9 cellular contexts compared by ENCODE assay signal in genomic region chr3:50300681-50301254, GRCh38. TPM values are rescaled to one million over a fixed set of nuclear protein-coding genes. Genes with fewer than 3 reads are reported as not detected.
A peak's percentile ranks its signal among the peaks of the same experiment; 100 is the strongest.
DNase-seq lines count a peak whose midpoint lies in the region; ATAC-seq and TF ChIP-seq lines count a peak whose summit lies in the region.
"Had no signal": no experiment of that assay in that cellular context is flagged by ENCODE, and none has a peak within 500 bp of the region (broad histone marks: within the 10 kb centered on the region; RNA-seq: fewer than 3 reads in every experiment).

No MANE protein-coding gene starts in this region.

- H3K27ac Mint-ChIP-seq in neural crest cell (ENCODE audit: unreplicated experiment): no peak overlapping the region

- H3K27me3 Mint-ChIP-seq in neural crest cell (ENCODE audit: low read depth): peaks cover 6% of the 10 kb centered on the region

- no peaks in the 10 kb centered on the region for H3K9me3 Mint-ChIP-seq in neural crest cell

- H3K27me3 ChIP-seq in OCI-LY3 (ENCODE audit: low read depth, low read length): no peaks in the 10 kb centered on the region

- H3K4me3 Mint-ChIP-seq in neural crest cell: peak overlapping the region; percentile 98

- no peaks in the 10 kb centered on the region for H3K36me3 Mint-ChIP-seq in neural crest cell (ENCODE audit: low read depth)

- peak overlapping the region; percentile 83 for H3K4me2 ChIP-seq in OCI-LY3 (ENCODE audit: low read length)

- H3K27ac ChIP-seq in C4-2B (peak overlapping the region; percentile 83), OCI-LY3 (ENCODE audit: low read length) (no peak overlapping the region)

- peak overlapping the region; percentile 78; the same call in 1 of the 2 replicates for H3K4me3 ChIP-seq in OCI-LY3 (ENCODE audit: low read length)

- H3K4me1 Mint-ChIP-seq in neural crest cell: peaks cover 29% of the 10 kb centered on the region

- no peaks in the 10 kb centered on the region for H3K9me3 ChIP-seq in OCI-LY3 (ENCODE audit: insufficient read depth, low read length)

- H3K36me3 ChIP-seq in OCI-LY3 (replicated peaks; ENCODE audit: low read depth, low read length): no peaks in the 10 kb centered on the region

- DNase-seq in ecto neural progenitor cell (ENCODE audit: low spot score): peak; percentile 53
- no peak for DNase-seq in neural crest cell (ENCODE audit: low read depth, low spot score)
- DNase-seq in NCI-H82 (lab: John Stamatoyannopoulos, UW): no peak
- no peak for DNase-seq in activated CD4-positive, alpha-beta T cell treated with anti-CD3 and anti-CD28 coated beads for 1 hour
- DNase-seq: NCI-H345 had no signal

- 0 out of 2 replicates have a peak, but pooled peaks cover 7% of the 10 kb centered on the region for H3K79me2 ChIP-seq in OCI-LY3 (ENCODE audit: low read length)

- ATAC-seq in HG03025 (IDR thresholded peaks at IDR 0.05; ENCODE audit: low FRiP score, unreplicated experiment): no peak
- ATAC-seq in GM18873 (IDR thresholded peaks at IDR 0.05; ENCODE audit: low FRiP score, unreplicated experiment): no peak

- TF ChIP-seq CTCF in C4-2B (conservative IDR thresholded peaks at IDR 0.05) (no peak), OCI-LY3 (IDR thresholded peaks at IDR 0.05; ENCODE audit: low read depth, low read length) (no peak), neural crest cell (conservative IDR thresholded peaks at IDR 0.05) (no peak)

- H3K9ac ChIP-seq in OCI-LY3 (ENCODE audit: low read length): no peak overlapping the region

- no peaks in the 10 kb centered on the region for H4K20me1 ChIP-seq in OCI-LY3 (ENCODE audit: insufficient read depth, low read length)

- peaks cover 16% of the 10 kb centered on the region for H3K4me1 ChIP-seq in OCI-LY3 (ENCODE audit: low read length)

- H2AFZ ChIP-seq in OCI-LY3 (ENCODE audit: low read depth, low read length): no peak overlapping the region

RNA-seq across cellular contexts. Expression of gene HYAL3, which starts 1.6 kb away (rescaled TPM):
- 2.9 and 4.4 TPM in 2 replicates for total RNA-seq in neural crest cell

RNA-seq across cellular contexts. Expression of gene NAA80, which starts 1.6 kb away (rescaled TPM):
- 9.7 and 10.7 TPM in 2 replicates for total RNA-seq in neural crest cell

RNA-seq across cellular contexts. Expression of gene HYAL1, which starts 2.6 kb away (rescaled TPM):
- total RNA-seq in neural crest cell: 2.0 and 2.5 TPM in 2 replicates

RNA-seq across cellular contexts. Expression of gene IFRD2, which starts 8.5 kb away (rescaled TPM):
- total RNA-seq in neural crest cell: 69.2 and 77.1 TPM in 2 replicates

RNA-seq across cellular contexts. Expression of gene HYAL2, which starts 21.8 kb away (rescaled TPM):
- 73.0 and 78.0 TPM in 2 replicates for total RNA-seq in neural crest cell
